17 cellular contexts compared by ENCODE assay signal in the genomic region with DNA sequence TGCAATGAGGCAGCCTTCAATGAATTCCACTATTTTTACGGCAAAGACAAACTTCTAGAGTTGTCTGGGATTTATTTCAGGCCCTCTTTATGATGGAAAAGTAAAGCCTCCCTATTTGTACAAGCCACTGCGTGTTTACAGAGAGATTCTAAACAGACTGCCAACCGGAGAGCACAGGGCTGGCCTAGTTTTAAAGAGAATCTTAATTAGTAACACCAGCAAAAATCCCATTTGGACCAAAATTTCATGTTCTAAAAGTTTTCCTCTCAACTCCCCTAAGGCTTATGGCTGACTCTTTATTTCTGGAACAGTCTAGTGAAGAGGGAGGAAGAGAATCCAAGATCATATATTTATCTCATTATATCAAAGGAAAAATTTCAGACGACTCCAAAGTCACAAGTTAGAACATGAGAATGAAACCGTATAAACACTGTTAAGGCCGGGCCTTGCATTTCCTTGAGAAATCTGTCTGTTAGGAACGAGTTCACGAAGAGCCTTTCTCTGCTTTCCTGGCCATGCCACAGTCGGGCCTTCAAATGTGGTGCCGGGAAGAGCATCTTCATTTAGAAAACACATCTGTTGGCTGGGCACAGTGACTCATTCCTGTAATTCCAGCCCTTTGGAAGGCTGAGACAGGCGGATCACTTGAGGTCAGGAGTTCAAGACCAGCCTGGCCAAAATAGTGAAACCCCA.
DNase-seq lines count a peak whose midpoint lies in the region; ATAC-seq and TF ChIP-seq lines count a peak whose summit lies in the region.
"Had no signal": no experiment of that assay in that cellular context is flagged by ENCODE, and none has a peak within 500 bp of the region (broad histone marks: within the 10 kb centered on the region; RNA-seq: fewer than 3 reads in every experiment).

No MANE protein-coding gene starts in this region.

- H3K36me3 Mint-ChIP-seq in CD8-positive, alpha-beta T cell, result no peaks in the 10 kb centered on the region

- POLR2A ChIA-PET in CD8-positive, alpha-beta T cell (lab: Charles Lee), result interaction anchor here (0.7 kb wide), 1 partner anchor 110 kb away, joined by 5 read pairs; no protein-coding TSS in a partner anchor

- H3K27me3 ChIP-seq in CD8-positive, alpha-beta T cell (ENCODE audit: insufficient read depth, low read length), result no peaks in the 10 kb centered on the region
- no peaks in the 10 kb centered on the region for H3K27me3 ChIP-seq in psoas muscle (ENCODE audit: insufficient read depth in 3 of 3, low read length in 2 of 3)
- H3K27me3 ChIP-seq: BLaER1 treated with 17β-estradiol and CSF1 and Interleukin-3, amounts not matched to agents 10 nM and 100 nM had no signal

- no peak for TF ChIP-seq CTCF in CD8-positive, alpha-beta T cell (IDR thresholded peaks at IDR 0.05)
- TF ChIP-seq CTCF in psoas muscle (IDR thresholded peaks at IDR 0.05), result no peak

- ATAC-seq in Right ventricle myocardium inferior (peak; percentile 68), left ventricle myocardium superior (peak; percentile 67), psoas muscle (no peak)
- ATAC-seq in CD8-positive, alpha-beta T cell, result no peak

- DNase-seq in Right ventricle myocardium inferior (ENCODE audit: missing footprints) (no peak), cardiac septum (ENCODE audit: low spot score) (no peak), left ventricle myocardium superior (no peak), putamen (ENCODE audit: low spot score) (peak; percentile 33), foreskin melanocyte (no peak), psoas muscle (no peak)
- no peak for DNase-seq in activated CD4-positive, alpha-beta T cell treated with anti-CD3 and anti-CD28 coated beads, Interleukin-2, amount 50 U/mL, for 1 hour
- DNase-seq in CD8-positive, alpha-beta T cell, result no peak
- DNase-seq: 8988T, EL, HFFc6, NCI-H1105 treated with DMSO at 0.1 percent for 48 hours, NCI-H187 treated with DMSO at 0.1 percent for 48 hours, NCI-H2171, NCI-H82 had no signal

- no peak overlapping the region for H3K4me3 Mint-ChIP-seq in CD8-positive, alpha-beta T cell
- H3K4me3 Mint-ChIP-seq: HFFc6 had no signal

- intact Hi-C loops in Right ventricle myocardium inferior (cut with DNase I) (no loop called here), cardiac septum (cut with DNase I) (no loop called here), left ventricle myocardium superior (cut with micrococcal nuclease) (no loop called here), psoas muscle (cut with DNase I) (no loop called here)
- intact Hi-C loops in CD8-positive, alpha-beta T cell (cut with DNase I, micrococcal nuclease), result no loop called here

- H3K4me3 ChIP-seq in CD8-positive, alpha-beta T cell (ENCODE audit: low read depth, low read length), result no peak overlapping the region
- no peak overlapping the region for H3K4me3 ChIP-seq in psoas muscle
- H3K4me3 ChIP-seq: BLaER1 treated with 17β-estradiol and CSF1 and Interleukin-3, amounts not matched to agents 10 nM and 100 nM had no signal

- 55 to 65% (median 55%) methylated on average over 11 of the region's 11 CpGs for WGBS in psoas muscle, 3 donors

- H3K27ac ChIP-seq in CD8-positive, alpha-beta T cell (ENCODE audit: low read depth, low read length), result no peak overlapping the region
- H3K27ac ChIP-seq in psoas muscle, result no peak overlapping the region
- H3K27ac ChIP-seq: BLaER1 treated with 17β-estradiol and CSF1 and Interleukin-3, amounts not matched to agents 10 nM and 100 nM; KMS-11 had no signal

- H3K4me1 ChIP-seq in CD8-positive, alpha-beta T cell (ENCODE audit: insufficient read depth, low read length), result no peaks in the 10 kb centered on the region
- H3K4me1 ChIP-seq in psoas muscle, result no peaks in the 10 kb centered on the region

- no peak overlapping the region for H3K27ac Mint-ChIP-seq in CD8-positive, alpha-beta T cell
- H3K27ac Mint-ChIP-seq: HFFc6 had no signal

- CTCF ChIA-PET in CD8-positive, alpha-beta T cell (lab: Charles Lee), result no interaction called here

- no peaks in the 10 kb centered on the region for H3K4me1 Mint-ChIP-seq in CD8-positive, alpha-beta T cell (ENCODE audit: low read depth)

- H3K9me3 Mint-ChIP-seq in CD8-positive, alpha-beta T cell, result peaks cover 4% of the 10 kb centered on the region

- no peaks in the 10 kb centered on the region for H3K27me3 Mint-ChIP-seq in CD8-positive, alpha-beta T cell (ENCODE audit: low read depth)

- no peaks in the 10 kb centered on the region for H3K9me3 ChIP-seq in CD8-positive, alpha-beta T cell (ENCODE audit: low read length)
- H3K9me3 ChIP-seq in psoas muscle, result peaks cover 3% of the 10 kb centered on the region

- H3K36me3 ChIP-seq in CD8-positive, alpha-beta T cell (ENCODE audit: insufficient read depth, low read length), result no peaks in the 10 kb centered on the region
- H3K36me3 ChIP-seq in psoas muscle (ENCODE audit: insufficient read depth in 1 of 2, low read depth in 1 of 2), result no peaks in the 10 kb centered on the region
- H3K36me3 ChIP-seq: BLaER1 treated with 17β-estradiol and CSF1 and Interleukin-3, amounts not matched to agents 10 nM and 100 nM had no signal

Comparison
In these comparisons a context has a peak if more than half of its experiments do, and no peak if none do; other contexts are left out.
1. ATAC-seq: peak in Right ventricle myocardium inferior (single experiment) and left ventricle myocardium superior (single experiment); none in CD8-positive, alpha-beta T cell (single experiment) and psoas muscle (0 of 4).